ENCODE assay signal across 10 cellular contexts in genomic region chr12:51907864-51908425, GRCh38. TPM values are rescaled to one million over a fixed set of nuclear protein-coding genes. Genes with fewer than 3 reads are reported as not detected.
DNase-seq lines count a peak whose midpoint lies in the region; ATAC-seq and TF ChIP-seq lines count a peak whose summit lies in the region.
"Had no signal": no experiment of that assay in that cellular context is flagged by ENCODE, and none has a peak within 500 bp of the region (broad histone marks: within the 10 kb centered on the region; RNA-seq: fewer than 3 reads in every experiment).

No MANE protein-coding gene starts in this region.

- peak; percentile 12 for DNase-seq in D341Med (ENCODE audit: low spot score)
- DNase-seq in brain microvascular endothelial cell, result no peak
- peak; percentile 45 for DNase-seq in sciatic nerve (ENCODE audit: low spot score)
- no peak for DNase-seq in SJCRH30
- no peak for DNase-seq in SIG-M5 (lab: John Stamatoyannopoulos, UW)
- DNase-seq in SK-N-SH, result no peak
- DNase-seq: stimulated activated naive CD4-positive, alpha-beta T cell had no signal

- CTCF ChIA-PET in SK-N-SH (lab: Yijun Ruan, JAX), result interaction anchor here (0.6 to 3.9 kb wide), 7 partner anchors 10 to 117 kb away, joined by 3 to 30 read pairs (median 3); no protein-coding TSS in a partner anchor

- no peak overlapping the region for H2AFZ ChIP-seq in SK-N-SH (ENCODE audit: low read depth)

- POLR2A ChIA-PET in SK-N-SH (lab: Yijun Ruan, JAX), result interaction anchor here (1.0 kb wide), 1 partner anchor 33 kb away, joined by 3 read pairs; no protein-coding TSS in a partner anchor

- no peak overlapping the region for H3K4me2 ChIP-seq in SK-N-SH

- no peak for TF ChIP-seq RAD21 in SK-N-SH (IDR thresholded peaks at IDR 0.05; ENCODE audit: low read length)

- H3K27me3 ChIP-seq in brain microvascular endothelial cell (replicated peaks), result no peaks in the 10 kb centered on the region
- peaks cover 61% of the 10 kb centered on the region for H3K27me3 ChIP-seq in iPS-20b (ENCODE audit: insufficient read depth, low read length)
- H3K27me3 ChIP-seq in SJCRH30, result no peaks in the 10 kb centered on the region
- H3K27me3 ChIP-seq in SK-N-SH (ENCODE audit: insufficient read depth), result no peaks in the 10 kb centered on the region

- H3K4me1 ChIP-seq in iPS-20b (ENCODE audit: insufficient read depth, low read length) (0 out of 2 replicates have a peak, but pooled peaks cover 2% of the 10 kb centered on the region), SJCRH30 (peaks cover 45% of the 10 kb centered on the region), SK-N-SH (ENCODE audit: control insufficient read depth in 1 of 2, insufficient read depth in 2 of 2, low read depth in 1 of 2, low read length in 1 of 2) (peaks cover 0 to 49% of the 10 kb centered on the region in 2 experiments; a peak in 2 of 4 replicates)
- H3K4me1 ChIP-seq: Caco-2 had no signal

- H3K9me3 ChIP-seq in iPS-20b (ENCODE audit: insufficient read depth, low read depth, low read length) (no peaks in the 10 kb centered on the region), SJCRH30 (replicated peaks) (no peaks in the 10 kb centered on the region), SK-N-SH (no peaks in the 10 kb centered on the region)
- H3K9me3 ChIP-seq: Caco-2 had no signal

- H3K27ac ChIP-seq in brain microvascular endothelial cell (no peak overlapping the region), iPS-20b (ENCODE audit: low read length) (no peak overlapping the region), SJCRH30 (no peak overlapping the region), SK-N-SH (ENCODE audit: low read depth in 2 of 2, low read length in 1 of 2) (no peak overlapping the region; a peak in 1 of 4 replicates)

- H3F3A ChIP-seq in SK-N-SH (replicated peaks; ENCODE audit: insufficient read depth), result no peaks in the 10 kb centered on the region

- WGBS in SK-N-SH (ENCODE audit: low lambda C conversion rate), result 80% methylated on average over 6 of the region's 7 CpGs

- no peaks in the 10 kb centered on the region for H3K9me2 ChIP-seq in SK-N-SH

- TF ChIP-seq CTCF in brain microvascular endothelial cell (IDR thresholded peaks at IDR 0.05; ENCODE audit: low read depth, low read length, missing control alignments) (no peak), SK-N-SH (IDR thresholded peaks at IDR 0.05) (no peak)

- H3K4me3 ChIP-seq in brain microvascular endothelial cell (ENCODE audit: low read depth, low read length) (peak overlapping the region; percentile 55), iPS-20b (ENCODE audit: low read length) (peak overlapping the region; percentile 61; the same call in 1 of the 2 replicates), SJCRH30 (no peak overlapping the region), SK-N-SH (ENCODE audit: low read depth in 2 of 2, low read length in 1 of 2) (no peak overlapping the region)

- intact Hi-C loops in sciatic nerve (cut with DNase I), result no loop called here

- no peaks in the 10 kb centered on the region for H4K20me1 ChIP-seq in SK-N-SH (ENCODE audit: insufficient read depth)

- in situ Hi-C loops in brain microvascular endothelial cell (cut with HindIII; ENCODE audit: low pct_ligation_motif_present, low sequenced_read_pairs), result no loop called here

- ATAC-seq in sciatic nerve, result no peak
- ATAC-seq in GM18867 (IDR thresholded peaks at IDR 0.05; ENCODE audit: unreplicated experiment), result no peak

- TF ChIP-seq EP300 in SK-N-SH (IDR thresholded peaks at IDR 0.05; ENCODE audit: borderline replicate concordance in 1 of 2, low read depth in 1 of 2, low read length in 1 of 2), result no peak

- H3K79me2 ChIP-seq in SK-N-SH (ENCODE audit: insufficient read depth), result no peaks in the 10 kb centered on the region

- H3K9ac ChIP-seq in iPS-20b (ENCODE audit: low read depth, low read length) (no peak overlapping the region), SK-N-SH (no peak overlapping the region)

- no peaks in the 10 kb centered on the region for H3K36me3 ChIP-seq in brain microvascular endothelial cell (replicated peaks)
- no peaks in the 10 kb centered on the region for H3K36me3 ChIP-seq in iPS-20b (ENCODE audit: insufficient read depth, low read depth, low read length)
- no peaks in the 10 kb centered on the region for H3K36me3 ChIP-seq in SJCRH30
- no peaks in the 10 kb centered on the region for H3K36me3 ChIP-seq in SK-N-SH (replicated peaks in 1 of 2; ENCODE audit: control insufficient read depth in 1 of 2, insufficient read depth in 2 of 2, low read length in 1 of 2)

TF ChIP-seq in SK-N-SH, 30 proteins besides CTCF, POLR2A, EP300 and RAD21 (continues in another document):
- TF ChIP-seq CHD2 (IDR thresholded peaks at IDR 0.05; ENCODE audit: low read length, partially characterized antibody), result no peak
- TF ChIP-seq ELF1 (IDR thresholded peaks at IDR 0.05), result no peak
- TF ChIP-seq PBX3 (IDR thresholded peaks at IDR 0.05), result no peak
- no peak for TF ChIP-seq MXI1 (IDR thresholded peaks at IDR 0.05; ENCODE audit: low read depth, low read length)
- no peak for TF ChIP-seq SMC3 (IDR thresholded peaks at IDR 0.05; ENCODE audit: low read depth, low read length)
- no peak for TF ChIP-seq MAX (IDR thresholded peaks at IDR 0.05; ENCODE audit: low read depth)
- TF ChIP-seq RCOR1 (IDR thresholded peaks at IDR 0.05; ENCODE audit: low read length), result no peak
- no peak for TF ChIP-seq ZBTB33 (IDR thresholded peaks at IDR 0.05; ENCODE audit: borderline replicate concordance, low read depth)
- TF ChIP-seq GABPA (IDR thresholded peaks at IDR 0.05; ENCODE audit: low read depth), result no peak
- TF ChIP-seq POLR2AphosphoS5 (IDR thresholded peaks at IDR 0.05; ENCODE audit: low read depth, low read length), result no peak
- no peak for TF ChIP-seq FOXJ3 (CRISPR knock-in tag; IDR thresholded peaks at IDR 0.05)
- no peak for TF ChIP-seq JUND (IDR thresholded peaks at IDR 0.05)
- no peak for TF ChIP-seq GATA2 (CRISPR knock-in tag; IDR thresholded peaks at IDR 0.05)
- TF ChIP-seq YY1 (IDR thresholded peaks at IDR 0.05; ENCODE audit: low read depth), result no peak
- TF ChIP-seq MEF2A (IDR thresholded peaks at IDR 0.05; ENCODE audit: borderline replicate concordance, low read depth), result no peak
- no peak for TF ChIP-seq NFIC (IDR thresholded peaks at IDR 0.05; ENCODE audit: borderline replicate concordance)
- TF ChIP-seq FOXM1 (IDR thresholded peaks at IDR 0.05; ENCODE audit: low read depth), result no peak
- TF ChIP-seq SIN3A (IDR thresholded peaks at IDR 0.05; ENCODE audit: borderline replicate concordance, low read depth, low read length), result no peak

RNA-seq across cellular contexts. Expression of gene ACVRL1, which starts 0.6 kb away (rescaled TPM):
- total RNA-seq in sciatic nerve, result 57.6 TPM
- total RNA-seq in SJCRH30 (2014; rRNA removed; shearing (Covaris generic)), result 0.33 and 0.36 TPM in 2 replicates
- polyA plus RNA-seq in SK-N-SH (2012; rRNA removed), result 0.07 and 0.08 TPM in 2 replicates
- polyA plus RNA-seq in SK-N-SH (2012; cell fraction: cytosol; rRNA removed), result 0.05 and 0.07 TPM in 2 replicates
- 0.11 and 0.54 TPM in 2 replicates for polyA plus RNA-seq in SK-N-SH (2012; cell fraction: nucleus; rRNA removed)
- total RNA-seq: Caco-2 had no signal

RNA-seq across cellular contexts. Expression of gene ANKRD33, which starts 20.0 kb away (rescaled TPM):
- total RNA-seq in sciatic nerve, result 0.76 TPM
- not detected in 2 replicates for total RNA-seq in SJCRH30 (2014; rRNA removed; shearing (Covaris generic))
- not detected in 2 replicates for polyA plus RNA-seq in SK-N-SH (2012; rRNA removed)
- not detected in 2 replicates for polyA plus RNA-seq in SK-N-SH (2012; cell fraction: cytosol; rRNA removed)
- polyA plus RNA-seq in SK-N-SH (2012; cell fraction: nucleus; rRNA removed), result 0.11 and 0.13 TPM in 2 replicates
- total RNA-seq: Caco-2 had no signal

RNA-seq across cellular contexts. Expression of gene ACVR1B, which starts 43.6 kb away (rescaled TPM):
- total RNA-seq in sciatic nerve, result 23.9 TPM
- total RNA-seq in SJCRH30 (2014; rRNA removed; shearing (Covaris generic)), result 19.8 and 22.4 TPM in 2 replicates
- 12.1 and 13.5 TPM in 2 replicates for polyA plus RNA-seq in SK-N-SH (2012; rRNA removed)
- 8.3 and 10.4 TPM in 2 replicates for polyA plus RNA-seq in SK-N-SH (2012; cell fraction: cytosol; rRNA removed)
- polyA plus RNA-seq in SK-N-SH (2012; cell fraction: nucleus; rRNA removed), result 11.1 and 12.7 TPM in 2 replicates

RNA-seq across cellular contexts. Expression of gene FIGNL2, which starts 59.4 kb away (rescaled TPM):
- total RNA-seq in sciatic nerve, result 4.0 TPM
- total RNA-seq in SJCRH30 (2014; rRNA removed; shearing (Covaris generic)), result 0.02 TPM in 1 of 2 replicates, not detected in the other
- polyA plus RNA-seq in SK-N-SH (2012; rRNA removed), result 0.05 and 0.08 TPM in 2 replicates
- 0.03 and 0.05 TPM in 2 replicates for polyA plus RNA-seq in SK-N-SH (2012; cell fraction: cytosol; rRNA removed)
- 0.46 and 0.58 TPM in 2 replicates for polyA plus RNA-seq in SK-N-SH (2012; cell fraction: nucleus; rRNA removed)

Comparison
In these comparisons a context has a peak if more than half of its experiments do, and no peak if none do; other contexts are left out.
1. DNase-seq: peak in D341Med (single experiment) and sciatic nerve (single experiment); none in brain microvascular endothelial cell (single experiment), SJCRH30 (0 of 2), SIG-M5 (single experiment) and SK-N-SH (single experiment).
2. H3K4me3 ChIP-seq: peak in brain microvascular endothelial cell (single experiment) and iPS-20b (single experiment); none in SJCRH30 (single experiment) and SK-N-SH (0 of 2).
3. RNA of gene ACVRL1, which starts 0.6 kb away (total RNA-seq): 57.6 TPM in sciatic nerve (single experiment); 0.33 to 0.36 TPM in SJCRH30; every median in the first group is over 10 times any median in the second.